In the genomic region with DNA sequence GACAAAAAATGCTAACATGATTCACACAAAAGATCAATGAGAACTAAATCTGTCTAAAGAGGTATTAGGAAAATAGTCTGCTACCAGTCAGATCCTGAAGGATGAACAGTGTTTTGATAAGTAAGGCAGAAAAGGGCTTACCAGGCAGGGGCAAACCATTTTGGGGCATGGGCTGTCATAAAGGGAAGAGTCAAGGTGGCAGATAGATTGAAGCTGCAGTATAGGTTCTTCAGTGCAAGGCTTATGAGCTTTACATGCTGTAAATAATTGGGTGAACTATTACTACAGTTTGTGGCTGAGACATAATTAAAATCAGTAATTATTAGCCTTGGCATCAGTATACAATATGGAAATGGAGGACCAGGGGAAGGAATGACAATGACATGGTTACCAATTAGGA, we compare ENCODE assay signal across 1 cellular context.
TF ChIP-seq lines count a peak whose summit lies in the region.

No MANE protein-coding gene starts in this region.

TF ChIP-seq in IMR-90, 13 proteins besides CTCF, POLR2A, EP300 and RAD21:
- no peak for TF ChIP-seq MAFK (IDR thresholded peaks at IDR 0.05; ENCODE audit: low read depth, low read length)
